29 cellular contexts compared by ENCODE assay signal in the genomic region with DNA sequence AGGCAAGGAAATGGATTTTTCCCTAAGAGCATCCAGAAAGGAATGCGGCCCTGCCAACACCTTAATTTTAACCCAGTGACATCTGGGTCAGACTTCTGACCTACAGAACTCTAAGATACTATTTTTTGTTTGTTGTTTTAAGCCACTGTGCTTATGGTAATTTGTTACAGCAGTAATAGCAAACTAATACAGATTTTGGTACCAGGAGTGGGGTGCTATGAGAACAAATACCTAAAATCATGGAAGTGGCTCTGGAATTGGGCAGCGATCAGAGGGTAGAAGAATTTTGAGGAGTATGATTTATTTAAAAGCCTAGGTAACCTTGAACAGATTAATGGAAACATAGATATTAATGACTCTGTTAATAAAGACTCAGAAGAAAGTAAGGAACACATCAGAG.
DNase-seq lines count a peak whose midpoint lies in the region; ATAC-seq, FAIRE-seq and TF ChIP-seq lines count a peak whose summit lies in the region.
"Had no signal": no experiment of that assay in that cellular context is flagged by ENCODE, and none has a peak within 500 bp of the region (broad histone marks: within the 10 kb centered on the region; RNA-seq: fewer than 3 reads in every experiment).

No MANE protein-coding gene starts in this region.

- in situ Hi-C loops in K562 (cut with MboI): no loop called here

- peak overlapping the region; percentile 17 for H3K4me3 Mint-ChIP-seq in endothelial cell (ENCODE audit: unreplicated experiment)
- H3K4me3 Mint-ChIP-seq: CD14-positive monocyte; CD4-positive, alpha-beta memory T cell; CD4-positive, CD25-positive, alpha-beta regulatory T cell; CD8-positive, alpha-beta memory T cell had no signal

- TF ChIP-seq CTCF in HEK293 (tag by site-specific recombination; IDR thresholded peaks at IDR 0.05): no peak
- TF ChIP-seq CTCF in K562 (IDR thresholded peaks at IDR 0.05 in 2 of 3, conservative IDR thresholded peaks at IDR 0.05 in 1 of 3; ENCODE audit: insufficient read depth in 2 of 3, low read depth in 1 of 3, low read length in 3 of 3): no peak
- TF ChIP-seq CTCF in endothelial cell (IDR thresholded peaks at IDR 0.05; ENCODE audit: unreplicated experiment): no peak

- H3K4me3 ChIP-seq in HEK293 (ENCODE audit: low read depth, low read length) (no peak overlapping the region), K562 (no peak overlapping the region)
- H3K4me3 ChIP-seq: BLaER1, GM12878 had no signal

- no peaks in the 10 kb centered on the region for H3K36me3 ChIP-seq in HEK293 (ENCODE audit: control insufficient read depth in 2 of 2, insufficient read depth in 1 of 2, low read length in 2 of 2)
- no peaks in the 10 kb centered on the region for H3K36me3 ChIP-seq in K562 (ENCODE audit: control insufficient read depth, insufficient read depth, low read length)
- H3K36me3 ChIP-seq: BE2C had no signal

- H3K9ac ChIP-seq in K562 (ENCODE audit: insufficient read depth in 1 of 2, low read depth in 2 of 2, low read length in 2 of 2): no peak overlapping the region
- H3K9ac ChIP-seq: BLaER1 had no signal

- no peak for DNase-seq in K562 (ENCODE audit: extremely low read depth in 1 of 4, low spot score in 3 of 4)
- DNase-seq in endothelial cell (ENCODE audit: low spot score): no peak
- no peak for DNase-seq in SHP77 (lab: John Stamatoyannopoulos, UW)
- no peak for DNase-seq in activated CD4-positive, alpha-beta T cell treated with anti-CD3 and anti-CD28 coated beads for 48 hours
- DNase-seq in foreskin melanocyte: no peak
- DNase-seq in left lobe of liver (ENCODE audit: low spot score): no peak
- DNase-seq: 8988T; ACHN; BE2C; C1 segment of cervical spinal cord; CD4-positive, alpha-beta memory T cell; CD4-positive, CD25-positive, alpha-beta regulatory T cell; CD8-positive, alpha-beta memory T cell; COR-L47; DMS 273 treated with DMSO at 0.1 percent for 48 hours; DMS153; DMS53; DMS79; DND-41; EL; GDM1 had no signal

- TF ChIP-seq RAD21 in K562 (CRISPR knock-in tag; conservative IDR thresholded peaks at IDR 0.05 in 1 of 2, IDR thresholded peaks at IDR 0.05 in 1 of 2): no peak

- no peak for FAIRE-seq in K562 (lab: Jason Lieb, UNC)
- FAIRE-seq: A204.1, GM12878, GM12892, GM18507, GM19239 had no signal

- H3K4me1 ChIP-seq in HEK293 (ENCODE audit: control insufficient read depth, insufficient read depth, low read length) (no peaks in the 10 kb centered on the region), K562 (replicated peaks in 1 of 2; ENCODE audit: control insufficient read depth in 2 of 2, insufficient read depth in 2 of 2, low read length in 2 of 2) (no peaks in the 10 kb centered on the region)

- H3K36me3 Mint-ChIP-seq in endothelial cell (ENCODE audit: low read depth, unreplicated experiment): peaks cover 24% of the 10 kb centered on the region
- H3K36me3 Mint-ChIP-seq: CD14-positive monocyte; CD4-positive, CD25-positive, alpha-beta regulatory T cell; CD8-positive, alpha-beta memory T cell had no signal

- no peak for TF ChIP-seq POLR2A in K562 (conservative IDR thresholded peaks at IDR 0.05)

- BruUV-seq in K562 (replicated peaks; lab: Mats Ljungman, UMichigan): no TSS peak

- H3K9me3 ChIP-seq in HEK293 (ENCODE audit: control insufficient read depth, insufficient read depth, low read depth, low read length) (no peaks in the 10 kb centered on the region), K562 (replicated peaks; ENCODE audit: control insufficient read depth, insufficient read depth, low read depth, low read length) (peaks cover 4% of the 10 kb centered on the region; the same call in 1 of the 2 replicates)
- H3K9me3 ChIP-seq: BE2C had no signal

- H3K9me3 Mint-ChIP-seq in endothelial cell (ENCODE audit: unreplicated experiment): peaks cover 6% of the 10 kb centered on the region

- no peak overlapping the region for H2AFZ ChIP-seq in K562 (ENCODE audit: low read depth, low read length)

- ATAC-seq in K562: no peak
- ATAC-seq in left lobe of liver: no peak
- ATAC-seq: GM12878 had no signal

- 0 out of 5 replicates have a peak, but pooled peaks cover 0 to 4% of the 10 kb centered on the region in 2 experiments for H3K27me3 ChIP-seq in K562 (ENCODE audit: control insufficient read depth in 2 of 2, insufficient read depth in 2 of 2, low read length in 2 of 2)
- H3K27me3 ChIP-seq: BE2C, BLaER1 had no signal

- H4K20me1 ChIP-seq in K562 (replicated peaks; ENCODE audit: control insufficient read depth, insufficient read depth, low read length): no peaks in the 10 kb centered on the region
- H4K20me1 ChIP-seq: BLaER1 had no signal

- H3K4me2 ChIP-seq in K562 (ENCODE audit: insufficient read depth, low read length): no peak overlapping the region
- H3K4me2 ChIP-seq: BLaER1 had no signal

- H3K27ac Mint-ChIP-seq in endothelial cell (ENCODE audit: unreplicated experiment): no peak overlapping the region
- H3K27ac Mint-ChIP-seq: CD14-positive monocyte; CD4-positive, alpha-beta memory T cell; CD4-positive, CD25-positive, alpha-beta regulatory T cell; CD8-positive, alpha-beta memory T cell had no signal

- no peak for TF ChIP-seq EP300 in K562 (IDR thresholded peaks at IDR 0.05; ENCODE audit: low read length)

- intact Hi-C loops in K562 (cut with micrococcal nuclease): no loop called here

- H3K79me2 ChIP-seq in K562 (ENCODE audit: control insufficient read depth, insufficient read depth, low read length): no peaks in the 10 kb centered on the region

- CTCF ChIA-PET in HEK293 (lab: Yijun Ruan, JAX) (interaction anchor here (0.7 kb wide), 1 partner anchor 226 kb away, joined by 3 read pairs; no protein-coding TSS in a partner anchor), K562 (lab: Yijun Ruan, JAX; ENCODE audit: low intra/inter-chr PET ratio) (no interaction called here)

- H3K9me1 ChIP-seq in K562 (ENCODE audit: control insufficient read depth, insufficient read depth, low read length): no peaks in the 10 kb centered on the region

- peaks cover 5% of the 10 kb centered on the region for H3K4me1 Mint-ChIP-seq in endothelial cell (ENCODE audit: unreplicated experiment)
- H3K4me1 Mint-ChIP-seq: CD14-positive monocyte; CD4-positive, alpha-beta memory T cell; CD4-positive, CD25-positive, alpha-beta regulatory T cell; CD8-positive, alpha-beta memory T cell had no signal

- H3K27me3 Mint-ChIP-seq in endothelial cell (ENCODE audit: unreplicated experiment): peaks cover 9% of the 10 kb centered on the region
- H3K27me3 Mint-ChIP-seq: CD4-positive, CD25-positive, alpha-beta regulatory T cell had no signal

- POLR2A ChIA-PET in HEK293 (lab: Yijun Ruan, JAX): no interaction called here
- POLR2A ChIA-PET in K562 (lab: Yijun Ruan, JAX): no interaction called here

- H3K27ac ChIP-seq in HEK293 (ENCODE audit: extremely low read depth, low read depth, low read length) (no peak overlapping the region), K562 (ENCODE audit: extremely low read depth, low read depth, low read length) (no peak overlapping the region)
- H3K27ac ChIP-seq: BLaER1 had no signal

- 8% methylated on average over 2 of the region's 2 CpGs for WGBS in K562 (ENCODE audit: insufficient coverage, low coverage, missing lambda C conversion rate)

TF ChIP-seq in HEK293, 187 proteins besides CTCF, POLR2A, EP300 and RAD21 (continues in another document):
- peak; percentile 94 for TF ChIP-seq ZNF707 (tag by site-specific recombination; IDR thresholded peaks at IDR 0.05)
- TF ChIP-seq, protein P1, sequence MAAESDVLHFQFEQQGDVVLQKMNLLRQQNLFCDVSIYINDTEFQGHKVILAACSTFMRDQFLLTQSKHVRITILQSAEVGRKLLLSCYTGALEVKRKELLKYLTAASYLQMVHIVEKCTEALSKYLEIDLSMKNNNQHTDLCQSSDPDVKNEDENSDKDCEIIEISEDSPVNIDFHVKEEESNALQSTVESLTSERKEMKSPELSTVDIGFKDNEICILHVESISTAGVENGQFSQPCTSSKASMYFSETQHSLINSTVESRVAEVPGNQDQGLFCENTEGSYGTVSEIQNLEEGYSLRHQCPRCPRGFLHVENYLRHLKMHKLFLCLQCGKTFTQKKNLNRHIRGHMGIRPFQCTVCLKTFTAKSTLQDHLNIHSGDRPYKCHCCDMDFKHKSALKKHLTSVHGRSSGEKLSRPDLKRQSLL (tag by site-specific recombination; IDR thresholded peaks at IDR 0.05): no peak
- TF ChIP-seq GLI2 (tag by site-specific recombination; IDR thresholded peaks at IDR 0.05; ENCODE audit: borderline replicate concordance, low read depth): no peak
- TF ChIP-seq ZNF792 (tag by site-specific recombination; IDR thresholded peaks at IDR 0.05): no peak
- peak; percentile 38 for TF ChIP-seq SETDB1 (IDR thresholded peaks at IDR 0.05; ENCODE audit: insufficient read length, low read length)

TF ChIP-seq in K562, 482 proteins besides CTCF, POLR2A, EP300 and RAD21:
- TF ChIP-seq SREBF1 (IDR thresholded peaks at IDR 0.05; ENCODE audit: borderline replicate concordance, low read depth, low read length) (no peak), ZNF707 (CRISPR knock-in tag; conservative IDR thresholded peaks at IDR 0.05) (peak; percentile 97), RAD51 (IDR thresholded peaks at IDR 0.05; ENCODE audit: borderline replicate concordance, low read depth) (no peak), ZFPM2 (CRISPR knock-in tag; IDR thresholded peaks at IDR 0.05) (no peak), PCBP1 (IDR thresholded peaks at IDR 0.05; ENCODE audit: low read depth, low read length, poor library complexity, severe bottlenecking) (no peak)
- TF ChIP-seq, protein P2, sequence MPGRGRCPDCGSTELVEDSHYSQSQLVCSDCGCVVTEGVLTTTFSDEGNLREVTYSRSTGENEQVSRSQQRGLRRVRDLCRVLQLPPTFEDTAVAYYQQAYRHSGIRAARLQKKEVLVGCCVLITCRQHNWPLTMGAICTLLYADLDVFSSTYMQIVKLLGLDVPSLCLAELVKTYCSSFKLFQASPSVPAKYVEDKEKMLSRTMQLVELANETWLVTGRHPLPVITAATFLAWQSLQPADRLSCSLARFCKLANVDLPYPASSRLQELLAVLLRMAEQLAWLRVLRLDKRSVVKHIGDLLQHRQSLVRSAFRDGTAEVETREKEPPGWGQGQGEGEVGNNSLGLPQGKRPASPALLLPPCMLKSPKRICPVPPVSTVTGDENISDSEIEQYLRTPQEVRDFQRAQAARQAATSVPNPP (IDR thresholded peaks at IDR 0.05; ENCODE audit: borderline replicate concordance, insufficient read depth, insufficient read length): no peak
